ENCODE assay signal across 8 cellular contexts in the genomic region with DNA sequence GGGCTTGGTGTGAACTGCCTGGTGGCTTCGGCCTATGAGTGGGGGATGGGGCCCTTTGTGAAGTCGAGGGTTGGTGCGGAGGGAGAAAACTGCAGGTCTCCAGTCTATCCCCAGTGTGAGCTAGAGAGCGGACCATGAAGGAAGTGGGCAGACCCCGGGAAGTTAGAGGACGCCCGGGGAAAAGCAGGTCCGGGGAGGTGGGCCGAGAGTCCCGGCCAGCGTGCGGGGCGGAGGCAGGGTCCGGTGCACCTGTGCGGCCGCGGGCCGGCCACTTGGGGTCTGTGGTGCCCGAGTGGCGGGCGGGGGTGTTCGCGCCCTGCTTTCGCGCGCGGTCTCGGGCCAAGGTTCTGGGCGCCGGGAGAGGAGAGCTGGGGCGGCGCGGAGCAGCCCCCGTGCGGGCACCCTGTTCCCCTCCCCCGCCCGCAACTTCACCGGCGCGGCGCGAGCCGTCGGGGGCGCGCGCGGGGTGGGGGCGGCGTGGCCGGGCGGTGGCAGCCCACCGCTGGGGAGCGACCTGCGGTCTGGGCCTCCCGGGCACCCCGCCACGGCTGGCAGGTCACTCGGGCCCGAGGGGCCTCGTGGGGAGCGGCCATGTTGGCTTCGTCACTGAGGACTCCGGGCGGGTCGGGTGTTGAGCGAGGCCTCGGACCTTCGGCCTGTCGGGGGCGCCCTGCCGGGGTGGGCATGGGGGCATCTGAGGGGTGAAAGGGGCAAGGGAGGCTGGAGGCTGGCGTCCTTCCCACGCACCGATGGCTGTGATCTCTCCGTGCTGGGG. TPM values are rescaled to one million over a fixed set of nuclear protein-coding genes. Genes with fewer than 3 reads are reported as not detected.
DNase-seq lines count a peak whose midpoint lies in the region; FAIRE-seq and TF ChIP-seq lines count a peak whose summit lies in the region.

No MANE protein-coding gene starts in this region.

- peak overlapping the region; percentile 88 for H3K9ac ChIP-seq in iPS-18a (ENCODE audit: low read length)
- H3K9ac ChIP-seq in skeletal muscle satellite cell (ENCODE audit: low read depth, low read length), result peak overlapping the region; percentile 78

- H3K27me3 ChIP-seq in brain microvascular endothelial cell (replicated peaks), result no peaks in the 10 kb centered on the region
- H3K27me3 ChIP-seq in iPS-18a (ENCODE audit: control insufficient read depth, insufficient read depth, low read length), result no peaks in the 10 kb centered on the region
- H3K27me3 ChIP-seq in skeletal muscle satellite cell (ENCODE audit: control insufficient read depth, insufficient read depth, low read length), result no peaks in the 10 kb centered on the region

- FAIRE-seq in HTR-8/SVneo (lab: Jason Lieb, UNC), result peak; percentile 13

- H3K27ac ChIP-seq in brain microvascular endothelial cell, result peak overlapping the region; percentile 36
- peak overlapping the region; percentile 25 for H3K27ac ChIP-seq in iPS-18a (ENCODE audit: low read length)

- H3K4me2 ChIP-seq in skeletal muscle satellite cell (ENCODE audit: low read length), result peak overlapping the region; percentile 91

- DNase-seq in AG08396 (ENCODE audit: low spot score) (peak; percentile 70), HTR-8/SVneo (ENCODE audit: insufficient read length, low spot score) (peak; percentile 60), T1000 (lab: John Stamatoyannopoulos, UW) (peak; percentile 29), brain microvascular endothelial cell (no peak), cortex of kidney (lab: John Stamatoyannopoulos, UW) (no peak)

- H3K9me3 ChIP-seq in iPS-18a (ENCODE audit: control insufficient read depth, low read depth, low read length), result no peaks in the 10 kb centered on the region
- H3K9me3 ChIP-seq in skeletal muscle satellite cell (replicated peaks; ENCODE audit: low read length), result no peaks in the 10 kb centered on the region

- H3K4me3 ChIP-seq in brain microvascular endothelial cell (ENCODE audit: low read depth, low read length), result peak overlapping the region; percentile 66
- H3K4me3 ChIP-seq in iPS-18a (ENCODE audit: low read length), result peak overlapping the region; percentile 82
- H3K4me3 ChIP-seq in skeletal muscle satellite cell (ENCODE audit: low read length), result peak overlapping the region; percentile 80

- in situ Hi-C loops in GM18951 (cut with MboI; ENCODE audit: low sequenced_read_pairs, unreplicated experiment), result no loop called here
- in situ Hi-C loops in brain microvascular endothelial cell (cut with HindIII; ENCODE audit: low pct_ligation_motif_present, low sequenced_read_pairs), result no loop called here

- H3K36me3 ChIP-seq in brain microvascular endothelial cell (replicated peaks), result no peaks in the 10 kb centered on the region
- peaks cover 21% of the 10 kb centered on the region for H3K36me3 ChIP-seq in iPS-18a (ENCODE audit: control insufficient read depth, low read depth, low read length)
- H3K36me3 ChIP-seq in skeletal muscle satellite cell (ENCODE audit: insufficient read depth, low read length), result peaks cover 7% of the 10 kb centered on the region

- peak; percentile 44 for TF ChIP-seq CTCF in brain microvascular endothelial cell (IDR thresholded peaks at IDR 0.05; ENCODE audit: low read depth, low read length, missing control alignments)

- peak; percentile 46 for TF ChIP-seq POLR2A in GM18951 (IDR thresholded peaks at IDR 0.05; ENCODE audit: extremely low read depth, insufficient read depth, insufficient read length)

- peaks cover 40% of the 10 kb centered on the region for H3K4me1 ChIP-seq in iPS-18a (ENCODE audit: control insufficient read depth, low read depth, low read length)
- peaks cover 23% of the 10 kb centered on the region for H3K4me1 ChIP-seq in skeletal muscle satellite cell (ENCODE audit: control insufficient read depth, insufficient read depth, low read length)

RNA-seq across cellular contexts. Expression of a gene that starts 4.8 kb away (rescaled TPM):
- 79.1 and 88.7 TPM in 2 replicates for total RNA-seq in skeletal muscle satellite cell (2012; rRNA removed)

Comparison
In these comparisons a context has a peak if more than half of its experiments do, and no peak if none do; other contexts are left out.
1. DNase-seq: peak in AG08396 (single experiment), HTR-8/SVneo (single experiment) and T1000 (single experiment); none in brain microvascular endothelial cell (single experiment) and cortex of kidney (single experiment).
2. Peak in every context shown above with its lines, with median percentiles within 50 percentile points of each other: H3K4me3 ChIP-seq.